ENCODE assay signal across 10 cellular contexts in the genomic region with DNA sequence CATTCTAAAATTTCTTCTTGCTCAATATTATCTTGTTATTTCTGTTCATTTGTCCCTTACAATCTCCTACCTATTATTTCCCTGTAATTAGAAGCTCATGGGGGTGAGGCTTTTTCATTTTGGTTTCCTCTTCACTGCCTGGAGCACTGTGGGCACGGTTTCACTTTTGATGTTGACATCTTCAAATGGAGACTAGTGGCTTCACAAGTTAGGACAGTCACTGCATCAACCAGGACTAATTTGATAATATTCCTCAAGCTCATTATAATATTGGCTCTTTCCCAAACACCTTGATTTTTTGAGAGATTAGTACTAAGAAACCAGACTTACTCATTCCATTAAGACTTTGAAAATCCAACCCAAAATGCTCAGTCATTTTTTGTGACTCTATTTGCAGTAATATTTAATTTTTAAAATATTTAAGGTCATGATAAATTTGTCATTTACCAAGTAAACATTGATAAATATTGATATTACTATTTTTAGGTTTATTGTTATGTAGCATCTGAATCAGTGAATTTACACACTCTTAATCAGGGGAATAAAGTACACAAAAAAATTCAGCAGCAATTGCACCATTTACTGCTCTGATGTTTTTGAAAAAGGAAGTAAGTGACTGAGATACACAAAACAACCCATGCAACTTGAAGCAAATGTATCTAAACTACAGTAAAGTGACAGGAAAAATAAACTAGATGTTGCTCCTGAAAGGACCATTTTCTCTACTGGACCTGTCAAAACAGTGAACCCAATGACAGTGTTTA. TPM values are rescaled to one million over a fixed set of nuclear protein-coding genes. Genes with fewer than 3 reads are reported as not detected.
DNase-seq lines count a peak whose midpoint lies in the region; ATAC-seq and TF ChIP-seq lines count a peak whose summit lies in the region.
"Had no signal": no experiment of that assay in that cellular context is flagged by ENCODE, and none has a peak within 500 bp of the region (broad histone marks: within the 10 kb centered on the region; RNA-seq: fewer than 3 reads in every experiment).

No MANE protein-coding gene starts in this region.

- DNase-seq in activated T-cell treated with anti-CD3 and anti-CD28 coated beads, Interleukin-2, amount 50 U/mL, for 4 hours, result no peak
- DNase-seq in activated T-cell treated with anti-CD3 and anti-CD28 coated beads, Interleukin-2, amount 50 U/mL, for 72 hours, result no peak
- DNase-seq in heart right ventricle (no peak), NCI-H774 (lab: John Stamatoyannopoulos, UW) (no peak), glomerular visceral epithelial cell (ENCODE audit: extremely low spot score) (no peak), ACHN (no peak)
- DNase-seq: IMR-90, left ventricle myocardium superior had no signal

- peaks cover 38% of the 10 kb centered on the region for H3K27me3 Mint-ChIP-seq in activated T-cell treated with anti-CD3 and anti-CD28 coated beads, Interleukin-2, amount 50 U/mL, for 4 hours (ENCODE audit: low read depth)
- peaks cover 93% of the 10 kb centered on the region for H3K27me3 Mint-ChIP-seq in activated T-cell treated with anti-CD3 and anti-CD28 coated beads, Interleukin-2, amount 50 U/mL, for 72 hours (ENCODE audit: low read depth)
- peaks cover 69% of the 10 kb centered on the region for H3K27me3 Mint-ChIP-seq in T-helper 1 cell treated with Interleukin-12 subunit alpha and Interleukin-12 subunit beta and Interleukin-4 antibody, amounts not matched to agents 30 μg/mL and 1 μg/mL, for 36 hours (ENCODE audit: low read depth)

- no peak for ATAC-seq in activated T-cell treated with anti-CD3 and anti-CD28 coated beads, Interleukin-2, amount 50 U/mL, for 4 hours
- ATAC-seq in activated T-cell treated with anti-CD3 and anti-CD28 coated beads, Interleukin-2, amount 50 U/mL, for 72 hours (replicated peaks in 1 of 2), result no peak
- ATAC-seq in HG03108 (IDR thresholded peaks at IDR 0.05; ENCODE audit: unreplicated experiment) (peak; percentile 24), heart right ventricle (no peak)

- H3K4me3 ChIP-seq in heart right ventricle, result no peak overlapping the region

- in situ Hi-C loops in ACHN (cut with HindIII; ENCODE audit: low pct_ligation_motif_present, low pct_unique_long_range_greater_than_20kb, low sequenced_read_pairs), result no loop called here

- peak overlapping the region; percentile 14 for H3K4me3 Mint-ChIP-seq in activated T-cell treated with anti-CD3 and anti-CD28 coated beads, Interleukin-2, amount 50 U/mL, for 4 hours
- peak overlapping the region in 1 of 2 donors; percentile 62 for H3K4me3 Mint-ChIP-seq in activated T-cell treated with anti-CD3 and anti-CD28 coated beads, Interleukin-2, amount 50 U/mL, for 72 hours
- H3K4me3 Mint-ChIP-seq in T-helper 1 cell treated with Interleukin-12 subunit alpha and Interleukin-12 subunit beta and Interleukin-4 antibody, amounts not matched to agents 30 μg/mL and 1 μg/mL, for 36 hours, result peak overlapping the region; percentile 2

- 76 to 82% methylated on average over 1 of the region's 1 CpG for WGBS in heart right ventricle, 2 donors

- TF ChIP-seq CTCF in heart right ventricle (IDR thresholded peaks at IDR 0.05), result no peak

- no peaks in the 10 kb centered on the region for H3K36me3 Mint-ChIP-seq in activated T-cell treated with anti-CD3 and anti-CD28 coated beads, Interleukin-2, amount 50 U/mL, for 4 hours (ENCODE audit: insufficient read depth)
- peaks cover 2 to 5% of the 10 kb centered on the region in 2 donors for H3K36me3 Mint-ChIP-seq in activated T-cell treated with anti-CD3 and anti-CD28 coated beads, Interleukin-2, amount 50 U/mL, for 72 hours (ENCODE audit: insufficient read depth in 2 of 2)
- peaks cover 18% of the 10 kb centered on the region for H3K36me3 Mint-ChIP-seq in T-helper 1 cell treated with Interleukin-12 subunit alpha and Interleukin-12 subunit beta and Interleukin-4 antibody, amounts not matched to agents 30 μg/mL and 1 μg/mL, for 36 hours (ENCODE audit: low read depth)

- no peaks in the 10 kb centered on the region for H3K9me3 Mint-ChIP-seq in activated T-cell treated with anti-CD3 and anti-CD28 coated beads, Interleukin-2, amount 50 U/mL, for 4 hours
- peaks cover 0 to under 1% of the 10 kb centered on the region in 2 donors for H3K9me3 Mint-ChIP-seq in activated T-cell treated with anti-CD3 and anti-CD28 coated beads, Interleukin-2, amount 50 U/mL, for 72 hours
- peaks cover 26% of the 10 kb centered on the region for H3K9me3 Mint-ChIP-seq in T-helper 1 cell treated with Interleukin-12 subunit alpha and Interleukin-12 subunit beta and Interleukin-4 antibody, amounts not matched to agents 30 μg/mL and 1 μg/mL, for 36 hours

- H3K4me1 Mint-ChIP-seq in activated T-cell treated with anti-CD3 and anti-CD28 coated beads, Interleukin-2, amount 50 U/mL, for 4 hours (ENCODE audit: low read depth), result peaks cover 50% of the 10 kb centered on the region
- H3K4me1 Mint-ChIP-seq in activated T-cell treated with anti-CD3 and anti-CD28 coated beads, Interleukin-2, amount 50 U/mL, for 72 hours (ENCODE audit: low read depth), result peaks cover 28% of the 10 kb centered on the region
- H3K4me1 Mint-ChIP-seq in T-helper 1 cell treated with Interleukin-12 subunit alpha and Interleukin-12 subunit beta and Interleukin-4 antibody, amounts not matched to agents 30 μg/mL and 1 μg/mL, for 36 hours (ENCODE audit: low read depth), result peaks cover 40% of the 10 kb centered on the region

- H3K27ac ChIP-seq in heart right ventricle, result peak overlapping the region in 1 of 10 donors; percentile 77

- H3K36me3 ChIP-seq in heart right ventricle, result no peaks in the 10 kb centered on the region

- H3K27me3 ChIP-seq in heart right ventricle, result no peaks in the 10 kb centered on the region

- peaks cover 0 to 55% (median 6%) of the 10 kb centered on the region in 9 donors for H3K4me1 ChIP-seq in heart right ventricle

- no peak overlapping the region for H3K27ac Mint-ChIP-seq in activated T-cell treated with anti-CD3 and anti-CD28 coated beads, Interleukin-2, amount 50 U/mL, for 72 hours
- peak overlapping the region; percentile 52 for H3K27ac Mint-ChIP-seq in T-helper 1 cell treated with Interleukin-12 subunit alpha and Interleukin-12 subunit beta and Interleukin-4 antibody, amounts not matched to agents 30 μg/mL and 1 μg/mL, for 36 hours

- H3K9me3 ChIP-seq in heart right ventricle, result no peaks in the 10 kb centered on the region

- intact Hi-C loops in heart right ventricle (cut with DNase I), result no loop called here

RNA-seq across cellular contexts. Expression of gene RCBTB2, which starts 28.8 kb away (rescaled TPM):
- total RNA-seq in activated T-cell treated with anti-CD3 and anti-CD28 coated beads, Interleukin-2, amount 50 U/mL, for 4 hours, result 1 to 10 TPM; 1.3 to 1.5 (median 1.4) TPM
- total RNA-seq in activated T-cell treated with anti-CD3 and anti-CD28 coated beads, Interleukin-2, amount 50 U/mL, for 72 hours, result 1 to 10 TPM; 2.6 to 2.7 TPM
- 10 to 100 TPM in 9 of 10 donors, 1 to 10 TPM in 1; 8.3 to 16.2 (median 12.2) TPM for total RNA-seq in heart right ventricle
- polyA plus RNA-seq in heart right ventricle, result 10 to 100 TPM in 1 of 2 donors, 1 to 10 TPM in 1; 4.9 to 22.9 TPM
